In genomic region chr7:39565538-39565937, GRCh38 we compare ENCODE assay signal across 8 cellular contexts. TPM values are rescaled to one million over a fixed set of nuclear protein-coding genes. Genes with fewer than 3 reads are reported as not detected.
DNase-seq lines count a peak whose midpoint lies in the region; ATAC-seq, FAIRE-seq and TF ChIP-seq lines count a peak whose summit lies in the region.

No MANE protein-coding gene starts in this region.

- peak overlapping the region; percentile 73 for H3K4me2 ChIP-seq in fibroblast of lung (ENCODE audit: extremely low read depth, insufficient read depth, low read length)

- POLR2A ChIA-PET in RWPE1 (lab: Yijun Ruan, JAX; ENCODE audit: low non-redundant PET) = no interaction called here

- no peaks in the 10 kb centered on the region for H3K4me1 ChIP-seq in fibroblast of lung (ENCODE audit: control insufficient read depth, extremely low read depth, insufficient read depth, low read length)
- H3K4me1 ChIP-seq in prostate gland (replicated peaks) = no peaks in the 10 kb centered on the region

- H3K79me2 ChIP-seq in fibroblast of lung (ENCODE audit: control insufficient read depth, insufficient read depth, low read length) = peaks cover 23% of the 10 kb centered on the region

- DNase-seq in RWPE1 (ENCODE audit: low spot score) (peak; percentile 26), fibroblast of lung (ENCODE audit: low read depth in 2 of 2) (no peak), prostate gland (ENCODE audit: low spot score) (no peak), RCC 7860 (ENCODE audit: low spot score) (no peak), GM03348 (ENCODE audit: low spot score) (no peak), Ammon's horn (ENCODE audit: low spot score) (no peak)

- CTCF ChIA-PET in RWPE1 (lab: Yijun Ruan, JAX) = no interaction called here

- H3K27me3 ChIP-seq in fibroblast of lung (ENCODE audit: control insufficient read depth, insufficient read depth, low read length) = no peaks in the 10 kb centered on the region
- no peaks in the 10 kb centered on the region for H3K27me3 ChIP-seq in prostate gland (replicated peaks; ENCODE audit: insufficient read depth)

- H3K4me3 ChIP-seq in fibroblast of lung (replicated peaks in 1 of 4; ENCODE audit: control extremely low read depth in 1 of 4, insufficient read depth in 1 of 4, low read depth in 3 of 4, low read length in 4 of 4) (peak overlapping the region; percentile 87 to 97 (median 94)), prostate gland (peak overlapping the region; percentile 62 to 63)

- TF ChIP-seq CTCF in RWPE1 (conservative IDR thresholded peaks at IDR 0.05; ENCODE audit: low read depth) (no peak), fibroblast of lung (conservative IDR thresholded peaks at IDR 0.05 in 1 of 2, IDR thresholded peaks at IDR 0.05 in 1 of 2; ENCODE audit: low read depth in 1 of 2, low read length in 2 of 2) (no peak), prostate gland (IDR thresholded peaks at IDR 0.05) (no peak)

- TF ChIP-seq POLR2A in prostate gland (IDR thresholded peaks at IDR 0.05) = no peak

- peak; percentile 2 for ATAC-seq in GM21390 (IDR thresholded peaks at IDR 0.05; ENCODE audit: unreplicated experiment)
- no peak for ATAC-seq in HG02610 (IDR thresholded peaks at IDR 0.05; ENCODE audit: unreplicated experiment)

- H3K27ac ChIP-seq in RWPE1 (peak overlapping the region; percentile 79), fibroblast of lung (ENCODE audit: insufficient read depth, low read length) (peak overlapping the region; percentile 87), prostate gland (peak overlapping the region; percentile 77 to 78)

- intact Hi-C loops in prostate gland (cut with DNase I) = no loop called here

- H3K36me3 ChIP-seq in fibroblast of lung (ENCODE audit: control insufficient read depth, insufficient read depth, low read length) = no peaks in the 10 kb centered on the region
- H3K36me3 ChIP-seq in prostate gland = no peaks in the 10 kb centered on the region

- FAIRE-seq in RCC 7860 (lab: Jason Lieb, UNC) = no peak

- H3K9me3 ChIP-seq in fibroblast of lung (ENCODE audit: control insufficient read depth, insufficient read depth, low read depth, low read length) = no peaks in the 10 kb centered on the region
- no peaks in the 10 kb centered on the region for H3K9me3 ChIP-seq in prostate gland

- peak overlapping the region; percentile 80 for H3K9ac ChIP-seq in fibroblast of lung (ENCODE audit: insufficient read depth, low read length)

- 27% methylated on average over 4 of the region's 4 CpGs for WGBS in prostate gland

- no peaks in the 10 kb centered on the region for H4K20me1 ChIP-seq in fibroblast of lung (ENCODE audit: control insufficient read depth, extremely low read depth, insufficient read depth, low read length)

- H2AFZ ChIP-seq in fibroblast of lung (ENCODE audit: low read length) = peak overlapping the region; percentile 99

RNA-seq across cellular contexts. Expression of gene YAE1, which starts 0.7 kb away (rescaled TPM):
- 36.3 and 42.4 TPM in 2 replicates for total RNA-seq in fibroblast of lung
- polyA plus RNA-seq in fibroblast of lung = 39.3 and 44.5 TPM in 2 replicates
- polyA plus RNA-seq in fibroblast of lung (2012) = 28.1 and 31.8 TPM in 2 replicates
- 0.86 and 7.3 TPM in 2 replicates for polyA minus RNA-seq in fibroblast of lung (ENCODE audit: low replicate concordance)
- 10 to 100 TPM in 1 of 2 donors, 1 to 10 TPM in 1; 9.8 to 28.3 TPM for total RNA-seq in prostate gland

RNA-seq across cellular contexts. Expression of gene RALA, which starts 57.8 kb away (rescaled TPM):
- total RNA-seq in fibroblast of lung (43.9 and 50.9 TPM in 2 replicates), prostate gland (10 to 100 TPM; 11.9 to 14.7 TPM)
- polyA plus RNA-seq in fibroblast of lung = 46.1 and 53.2 TPM in 2 replicates
- 50.2 and 63.4 TPM in 2 replicates for polyA plus RNA-seq in fibroblast of lung (2012)
- 9.6 and 11.4 TPM in 2 replicates for polyA minus RNA-seq in fibroblast of lung (ENCODE audit: low replicate concordance)
